Comparison of ENCODE assay signal across 28 cellular contexts in the genomic region with DNA sequence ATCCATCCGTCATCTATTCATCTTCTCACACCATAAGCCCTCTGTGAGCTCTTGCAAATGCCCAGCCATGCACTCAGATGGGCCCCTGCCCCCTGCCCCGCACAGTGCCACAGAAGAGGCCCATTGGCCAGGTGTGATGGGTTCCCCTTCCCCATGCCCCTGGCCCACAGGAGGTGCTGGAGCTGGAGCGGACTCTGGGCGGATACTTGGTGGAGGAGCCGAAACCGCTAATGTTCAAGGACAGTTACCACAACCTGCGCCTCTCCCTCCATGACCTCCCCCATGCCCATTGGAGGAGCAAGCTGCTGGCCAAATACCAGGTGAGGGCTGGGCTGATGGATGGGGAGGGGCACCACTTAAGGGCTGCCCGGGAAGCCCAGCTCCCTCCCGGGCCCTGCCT.
"Had no signal": no experiment of that assay in that cellular context is flagged by ENCODE, and none has a peak within 500 bp of the region (broad histone marks: within the 10 kb centered on the region; RNA-seq: fewer than 3 reads in every experiment).

No MANE protein-coding gene starts in this region.

- H3K27me3 ChIP-seq: adrenal gland, body of pancreas, colonic mucosa had no signal

- ATAC-seq: activated CD4-positive, alpha-beta T cell treated with anti-CD3 and anti-CD28 coated beads for 36 hours; activated CD8-positive, alpha-beta memory T cell treated with anti-CD3 and anti-CD28 coated beads, Interleukin-2, amount 10 ng/mL, durations not matched to agents 7 days and 5 days; activated CD8-positive, alpha-beta T cell treated with anti-CD3 and anti-CD28 coated beads, Interleukin-2, amount 10 ng/mL, durations not matched to agents 7 days and 5 days; activated naive CD8-positive, alpha-beta T cell treated with anti-CD3 and anti-CD28 coated beads, Interleukin-2, amount 50 U/mL, for 24 hours; body of pancreas; esophagus mucosa had no signal

- H3K4me1 Mint-ChIP-seq: activated CD4-positive, alpha-beta T cell treated with anti-CD3 and anti-CD28 coated beads, Interleukin-2, amount 10 ng/mL, durations not matched to agents 24 days and 14 days; activated CD8-positive, alpha-beta memory T cell treated with anti-CD3 and anti-CD28 coated beads, Interleukin-2, amount 10 ng/mL, durations not matched to agents 7 days and 5 days; activated naive CD8-positive, alpha-beta T cell treated with anti-CD3 and anti-CD28 coated beads for 36 hours had no signal

- H3K36me3 ChIP-seq: colonic mucosa had no signal

- H3K9me3 ChIP-seq: adrenal gland, body of pancreas, colonic mucosa had no signal

- H3K4me3 Mint-ChIP-seq: activated CD4-positive, alpha-beta memory T cell treated with anti-CD3 and anti-CD28 coated beads for 36 hours; activated CD4-positive, alpha-beta T cell treated with anti-CD3 and anti-CD28 coated beads for 36 hours; activated CD4-positive, alpha-beta T cell treated with anti-CD3 and anti-CD28 coated beads, Interleukin-2, amount 10 ng/mL, durations not matched to agents 24 days and 14 days; activated CD8-positive, alpha-beta memory T cell treated with anti-CD3 and anti-CD28 coated beads, Interleukin-2, amount 10 ng/mL, durations not matched to agents 7 days and 5 days; activated CD8-positive, alpha-beta T cell treated with anti-CD3 and anti-CD28 coated beads, Interleukin-2, amount 10 ng/mL, durations not matched to agents 7 days and 5 days; activated naive CD4-positive, alpha-beta T cell treated with anti-CD3 and anti-CD28 coated beads for 36 hours; activated naive CD4-positive, alpha-beta T cell treated with anti-CD3 and anti-CD28 coated beads, Interleukin-2, amount 50 U/mL, for 24 hours; activated naive CD8-positive, alpha-beta T cell treated with anti-CD3 and anti-CD28 coated beads for 36 hours; activated naive CD8-positive, alpha-beta T cell treated with anti-CD3 and anti-CD28 coated beads, Interleukin-2, amount 50 U/mL, for 24 hours; activated T-helper 1 cell treated with anti-CD3 and anti-CD28 coated beads, Interleukin-12 subunit alpha, Interleukin-12 subunit beta, Interleukin-2, Interleukin-4 antibody, amounts not matched to agents 30 ng/mL and 10 ng/mL and 1 ng/mL, durations not matched to agents 14 hours and 24 hours and 36 hours had no signal

- H3K36me3 Mint-ChIP-seq: activated CD4-positive, alpha-beta memory T cell treated with anti-CD3 and anti-CD28 coated beads for 36 hours; activated CD8-positive, alpha-beta memory T cell treated with anti-CD3 and anti-CD28 coated beads, Interleukin-2, amount 10 ng/mL, durations not matched to agents 7 days and 5 days; activated naive CD4-positive, alpha-beta T cell treated with anti-CD3 and anti-CD28 coated beads, Interleukin-2, amount 50 U/mL, for 24 hours; activated naive CD8-positive, alpha-beta T cell treated with anti-CD3 and anti-CD28 coated beads for 36 hours had no signal

- H3K4me3 ChIP-seq: adrenal gland, body of pancreas, colonic mucosa had no signal

- H3K27ac Mint-ChIP-seq: activated CD4-positive, alpha-beta memory T cell treated with anti-CD3 and anti-CD28 coated beads for 36 hours; activated CD4-positive, alpha-beta T cell treated with anti-CD3 and anti-CD28 coated beads for 36 hours; activated CD4-positive, alpha-beta T cell treated with anti-CD3 and anti-CD28 coated beads, Interleukin-2, amount 10 ng/mL, durations not matched to agents 24 days and 14 days; activated CD8-positive, alpha-beta memory T cell treated with anti-CD3 and anti-CD28 coated beads, Interleukin-2, amount 10 ng/mL, durations not matched to agents 7 days and 5 days; activated CD8-positive, alpha-beta T cell treated with anti-CD3 and anti-CD28 coated beads, Interleukin-2, amount 10 ng/mL, durations not matched to agents 7 days and 5 days; activated naive CD4-positive, alpha-beta T cell treated with anti-CD3 and anti-CD28 coated beads for 36 hours; activated naive CD4-positive, alpha-beta T cell treated with anti-CD3 and anti-CD28 coated beads, Interleukin-2, amount 50 U/mL, for 24 hours; activated naive CD8-positive, alpha-beta T cell treated with anti-CD3 and anti-CD28 coated beads for 36 hours; activated naive CD8-positive, alpha-beta T cell treated with anti-CD3 and anti-CD28 coated beads, Interleukin-2, amount 50 U/mL, for 24 hours; activated T-helper 1 cell treated with anti-CD3 and anti-CD28 coated beads, Interleukin-12 subunit alpha, Interleukin-12 subunit beta, Interleukin-2, Interleukin-4 antibody, amounts not matched to agents 30 ng/mL and 10 ng/mL and 1 ng/mL, durations not matched to agents 14 hours and 24 hours and 36 hours; activated T-helper 2 cell treated with anti-CD3 and anti-CD28 coated beads, Interferon-gamma antibody, Interleukin-2, Interleukin-4, amounts not matched to agents 10 μg/mL and 5 μg/mL and 100 μg/mL, durations not matched to agents 14 hours and 24 hours and 36 hours had no signal

- H3K27ac ChIP-seq: adrenal gland, body of pancreas, colonic mucosa had no signal

- H3K4me1 ChIP-seq: adrenal gland, colonic mucosa had no signal

- DNase-seq: activated CD4-positive, alpha-beta memory T cell treated with anti-CD3 and anti-CD28 coated beads for 36 hours; activated CD4-positive, alpha-beta T cell treated with anti-CD3 and anti-CD28 coated beads for 36 hours; activated CD4-positive, alpha-beta T cell treated with anti-CD3 and anti-CD28 coated beads, Interleukin-2, amount 10 ng/mL, durations not matched to agents 24 days and 14 days; activated CD4-positive, CD25-positive, alpha-beta regulatory T cell; activated CD4-positive, CD25-positive, alpha-beta regulatory T cell treated with anti-CD3 and anti-CD28 coated beads, Interleukin-2, amount 50 U/mL, for 72 hours; activated CD8-positive, alpha-beta memory T cell treated with anti-CD3 and anti-CD28 coated beads, Interleukin-2, amount 10 ng/mL, durations not matched to agents 7 days and 5 days; activated CD8-positive, alpha-beta memory T cell treated with anti-CD3 and anti-CD28 coated beads, Interleukin-2, amount 50 U/mL, for 4 hours; activated CD8-positive, alpha-beta T cell treated with anti-CD3 and anti-CD28 coated beads, Interleukin-2, amount 10 ng/mL, durations not matched to agents 7 days and 5 days; activated effector memory CD4-positive, alpha-beta T cell treated with anti-CD3 and anti-CD28 coated beads, Interleukin-2, amount 50 U/mL, for 16 hours; activated naive CD4-positive, alpha-beta T cell treated with anti-CD3 and anti-CD28 coated beads for 36 hours; activated naive CD8-positive, alpha-beta T cell treated with anti-CD3 and anti-CD28 coated beads for 36 hours; activated naive CD8-positive, alpha-beta T cell treated with anti-CD3 and anti-CD28 coated beads, Interleukin-2, amount 50 U/mL, for 24 hours; activated T-cell treated with anti-CD3 and anti-CD28 coated beads, Interleukin-2, amount 50 U/mL, for 1 hour; activated T-cell treated with anti-CD3 and anti-CD28 coated beads, Interleukin-2, amount 50 U/mL, for 48 hours; adrenal gland; amygdala; aorta; body of pancreas; central memory CD4-positive, alpha-beta T cell; cerebellar nuclear complex; colonic mucosa; effector CD8-positive, alpha-beta T cell; foreskin fibroblast; T-helper 2 cell had no signal

- H3K9me3 Mint-ChIP-seq: activated CD4-positive, alpha-beta memory T cell treated with anti-CD3 and anti-CD28 coated beads for 36 hours; activated CD4-positive, alpha-beta T cell treated with anti-CD3 and anti-CD28 coated beads, Interleukin-2, amount 10 ng/mL, durations not matched to agents 24 days and 14 days; activated naive CD4-positive, alpha-beta T cell treated with anti-CD3 and anti-CD28 coated beads for 36 hours; activated naive CD4-positive, alpha-beta T cell treated with anti-CD3 and anti-CD28 coated beads, Interleukin-2, amount 50 U/mL, for 24 hours; activated naive CD8-positive, alpha-beta T cell treated with anti-CD3 and anti-CD28 coated beads for 36 hours; activated naive CD8-positive, alpha-beta T cell treated with anti-CD3 and anti-CD28 coated beads, Interleukin-2, amount 50 U/mL, for 24 hours; activated T-helper 1 cell treated with anti-CD3 and anti-CD28 coated beads, Interleukin-12 subunit alpha, Interleukin-12 subunit beta, Interleukin-2, Interleukin-4 antibody, amounts not matched to agents 30 ng/mL and 10 ng/mL and 1 ng/mL, durations not matched to agents 14 hours and 24 hours and 36 hours; activated T-helper 2 cell treated with anti-CD3 and anti-CD28 coated beads, Interferon-gamma antibody, Interleukin-2, Interleukin-4, amounts not matched to agents 10 μg/mL and 5 μg/mL and 100 μg/mL, durations not matched to agents 14 hours and 24 hours and 36 hours had no signal

- H3K27me3 Mint-ChIP-seq: activated naive CD4-positive, alpha-beta T cell treated with anti-CD3 and anti-CD28 coated beads, Interleukin-2, amount 50 U/mL, for 24 hours; activated naive CD8-positive, alpha-beta T cell treated with anti-CD3 and anti-CD28 coated beads for 36 hours had no signal
